In the genomic region with DNA sequence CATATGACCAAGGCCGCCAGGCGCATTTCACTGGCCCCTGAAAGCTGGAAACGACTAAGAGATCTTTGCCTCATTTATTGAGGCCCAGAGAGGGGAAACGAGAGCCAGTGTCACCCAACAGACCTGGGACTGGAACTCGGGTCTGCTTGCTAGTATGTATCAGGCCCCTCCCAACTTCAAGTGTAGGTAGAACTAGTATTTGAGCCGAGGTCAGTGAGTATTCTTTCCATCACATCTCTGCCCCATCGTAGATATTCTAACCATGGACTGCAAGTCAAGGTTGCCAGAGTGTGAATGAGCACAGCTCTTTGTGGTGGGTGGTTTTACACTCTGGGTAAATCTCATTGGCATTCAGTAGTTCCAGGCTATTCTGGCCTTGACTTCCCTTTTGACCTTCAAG, we compare ENCODE assay signal across 30 cellular contexts. TPM values are rescaled to one million over a fixed set of nuclear protein-coding genes. Genes with fewer than 3 reads are reported as not detected.
DNase-seq lines count a peak whose midpoint lies in the region; ATAC-seq and TF ChIP-seq lines count a peak whose summit lies in the region.
"Had no signal": no experiment of that assay in that cellular context is flagged by ENCODE, and none has a peak within 500 bp of the region (broad histone marks: within the 10 kb centered on the region; RNA-seq: fewer than 3 reads in every experiment).

No MANE protein-coding gene starts in this region.

- CTCF ChIA-PET in CD4-positive, alpha-beta memory T cell (lab: Charles Lee; ENCODE audit: partially characterized antibody), result no interaction called here

- peaks cover 4 to 14% (median 9%) of the 10 kb centered on the region in 4 donors for H3K4me1 Mint-ChIP-seq in CD4-positive, CD25-positive, alpha-beta regulatory T cell
- H3K4me1 Mint-ChIP-seq in CD4-positive, alpha-beta memory T cell, result peaks cover 5 to 14% (median 8%) of the 10 kb centered on the region in 4 donors
- H3K4me1 Mint-ChIP-seq in activated T-helper 2 cell treated with anti-CD3 and anti-CD28 coated beads, Interferon-gamma antibody, Interleukin-2, Interleukin-4, amounts not matched to agents 10 μg/mL and 5 μg/mL and 100 μg/mL, durations not matched to agents 14 hours and 24 hours and 36 hours (ENCODE audit: low read depth), result peaks cover 13% of the 10 kb centered on the region
- H3K4me1 Mint-ChIP-seq in natural killer cell treated with Interleukin-12 subunit alpha and Interleukin-12 subunit beta and Interleukin-15 and Interleukin-18, amount 100 ng/mL, for 72 hours (ENCODE audit: low read depth in 2 of 2), result peaks cover 13 to 18% of the 10 kb centered on the region in 2 donors
- H3K4me1 Mint-ChIP-seq in H9, result no peaks in the 10 kb centered on the region
- H3K4me1 Mint-ChIP-seq: endodermal cell, mesothelial cell of epicardium had no signal

- no peak overlapping the region for H3K4ac ChIP-seq in H9 (ENCODE audit: low read depth, low read length)

- H3K23me2 ChIP-seq in H9 (ENCODE audit: insufficient read length, low read depth, low read length, poor library complexity, severe bottlenecking), result no peaks in the 10 kb centered on the region

- peaks cover 4% of the 10 kb centered on the region for H3K4me1 ChIP-seq in CD4-positive, CD25-positive, alpha-beta regulatory T cell (ENCODE audit: control insufficient read depth, insufficient read depth, low read length, poor library complexity, severe bottlenecking)
- no peaks in the 10 kb centered on the region for H3K4me1 ChIP-seq in CD4-positive, alpha-beta memory T cell (ENCODE audit: insufficient read depth, low read length)
- no peaks in the 10 kb centered on the region for H3K4me1 ChIP-seq in H9 (ENCODE audit: insufficient read depth, low read length)
- H3K4me1 ChIP-seq: esophagus squamous epithelium, thyroid gland had no signal

- POLR2A ChIA-PET in CD4-positive, alpha-beta memory T cell (lab: Charles Lee; ENCODE audit: partially characterized antibody), result no interaction called here

- H2AFZ ChIP-seq in H9 (ENCODE audit: low read length), result no peak overlapping the region

- no peak overlapping the region for H3K23ac ChIP-seq in H9 (ENCODE audit: insufficient read length, low read depth, low read length)

- no peak overlapping the region for H2BK20ac ChIP-seq in H9 (ENCODE audit: low read depth, low read length, poor library complexity, severe bottlenecking)

- H3K79me1 ChIP-seq in H9 (ENCODE audit: insufficient read depth, low read depth, low read length, poor library complexity, severe bottlenecking), result no peaks in the 10 kb centered on the region

- no peak overlapping the region for H3K4me3 Mint-ChIP-seq in CD4-positive, CD25-positive, alpha-beta regulatory T cell
- no peak overlapping the region for H3K4me3 Mint-ChIP-seq in CD4-positive, alpha-beta memory T cell
- no peak overlapping the region for H3K4me3 Mint-ChIP-seq in activated T-helper 2 cell treated with anti-CD3 and anti-CD28 coated beads, Interferon-gamma antibody, Interleukin-2, Interleukin-4, amounts not matched to agents 10 μg/mL and 5 μg/mL and 100 μg/mL, durations not matched to agents 14 hours and 24 hours and 36 hours (ENCODE audit: low read depth)
- no peak overlapping the region for H3K4me3 Mint-ChIP-seq in natural killer cell treated with Interleukin-12 subunit alpha and Interleukin-12 subunit beta and Interleukin-15 and Interleukin-18, amount 100 ng/mL, for 72 hours
- H3K4me3 Mint-ChIP-seq in H9, result no peak overlapping the region
- H3K4me3 Mint-ChIP-seq: endodermal cell; mesothelial cell of epicardium; naive thymus-derived CD8-positive, alpha-beta T cell had no signal

- no peak overlapping the region for H3K9ac ChIP-seq in H9 (ENCODE audit: extremely low read depth, insufficient read length, low read length)

- H3K36me3 ChIP-seq in CD4-positive, CD25-positive, alpha-beta regulatory T cell (ENCODE audit: control insufficient read depth, insufficient read depth, low read length), result peaks cover 49% of the 10 kb centered on the region
- H3K36me3 ChIP-seq in CD4-positive, alpha-beta memory T cell (ENCODE audit: insufficient read depth, low read length), result peaks cover 26% of the 10 kb centered on the region

- no CpG with 5 or more reads among the region's 7 CpGs for WGBS in H9 (ENCODE audit: extremely low coverage, insufficient read length, low lambda C conversion rate)

- no peak overlapping the region for H3K18ac ChIP-seq in H9 (ENCODE audit: insufficient read length, low read depth, low read length)

- no peaks in the 10 kb centered on the region for H3K27me3 Mint-ChIP-seq in CD4-positive, CD25-positive, alpha-beta regulatory T cell
- H3K27me3 Mint-ChIP-seq in CD4-positive, alpha-beta memory T cell, result no peaks in the 10 kb centered on the region
- H3K27me3 Mint-ChIP-seq in activated T-helper 2 cell treated with anti-CD3 and anti-CD28 coated beads, Interferon-gamma antibody, Interleukin-2, Interleukin-4, amounts not matched to agents 10 μg/mL and 5 μg/mL and 100 μg/mL, durations not matched to agents 14 hours and 24 hours and 36 hours (ENCODE audit: low read depth), result no peaks in the 10 kb centered on the region
- H3K27me3 Mint-ChIP-seq in natural killer cell treated with Interleukin-12 subunit alpha and Interleukin-12 subunit beta and Interleukin-15 and Interleukin-18, amount 100 ng/mL, for 72 hours, result no peaks in the 10 kb centered on the region
- H3K27me3 Mint-ChIP-seq in H9 (ENCODE audit: low read depth), result no peaks in the 10 kb centered on the region
- H3K27me3 Mint-ChIP-seq: naive thymus-derived CD8-positive, alpha-beta T cell had no signal

- no peaks in the 10 kb centered on the region for H3K9me3 Mint-ChIP-seq in CD4-positive, CD25-positive, alpha-beta regulatory T cell
- H3K9me3 Mint-ChIP-seq in CD4-positive, alpha-beta memory T cell, result no peaks in the 10 kb centered on the region
- H3K9me3 Mint-ChIP-seq in activated T-helper 2 cell treated with anti-CD3 and anti-CD28 coated beads, Interferon-gamma antibody, Interleukin-2, Interleukin-4, amounts not matched to agents 10 μg/mL and 5 μg/mL and 100 μg/mL, durations not matched to agents 14 hours and 24 hours and 36 hours, result no peaks in the 10 kb centered on the region
- no peaks in the 10 kb centered on the region for H3K9me3 Mint-ChIP-seq in natural killer cell treated with Interleukin-12 subunit alpha and Interleukin-12 subunit beta and Interleukin-15 and Interleukin-18, amount 100 ng/mL, for 72 hours
- no peaks in the 10 kb centered on the region for H3K9me3 Mint-ChIP-seq in H9
- H3K9me3 Mint-ChIP-seq: endodermal cell; mesothelial cell of epicardium; naive thymus-derived CD8-positive, alpha-beta T cell had no signal

- H3K14ac ChIP-seq in H9 (ENCODE audit: insufficient read depth, low read length), result no peak overlapping the region

- no peak overlapping the region for H4K8ac ChIP-seq in H9 (replicated peaks; ENCODE audit: insufficient read length, low read depth, low read length)

- H4K91ac ChIP-seq in H9 (ENCODE audit: insufficient read length, low read depth, low read length), result no peak overlapping the region

- no peaks in the 10 kb centered on the region for H3K79me2 ChIP-seq in H9 (ENCODE audit: insufficient read depth, low read length)

- no peak overlapping the region for H2AK5ac ChIP-seq in H9 (ENCODE audit: insufficient read length, low read length)

- no peak overlapping the region for H3K27ac ChIP-seq in CD4-positive, CD25-positive, alpha-beta regulatory T cell (ENCODE audit: insufficient read depth, low read length, poor library complexity, severe bottlenecking)
- H3K27ac ChIP-seq in CD4-positive, alpha-beta memory T cell (ENCODE audit: low read depth, low read length), result no peak overlapping the region
- H3K27ac ChIP-seq in H9 (ENCODE audit: insufficient read length, low read depth, low read length), result no peak overlapping the region
- H3K27ac ChIP-seq: coronary artery, esophagus squamous epithelium, thyroid gland had no signal

- H3K4me2 ChIP-seq in H9 (ENCODE audit: insufficient read depth, insufficient read length, low read length), result no peak overlapping the region
- H3K4me2 ChIP-seq: smooth muscle cell had no signal

- no peak overlapping the region for H2BK5ac ChIP-seq in H9 (ENCODE audit: insufficient read length, low read length)

- no peaks in the 10 kb centered on the region for H3K9me3 ChIP-seq in CD4-positive, CD25-positive, alpha-beta regulatory T cell (ENCODE audit: control insufficient read depth in 2 of 2, low read length in 2 of 2)
- no peaks in the 10 kb centered on the region for H3K9me3 ChIP-seq in CD4-positive, alpha-beta memory T cell (ENCODE audit: control insufficient read depth in 1 of 2, low read length in 2 of 2)
- no peaks in the 10 kb centered on the region for H3K9me3 ChIP-seq in H9 (ENCODE audit: control insufficient read depth, low read depth, low read length)
- H3K9me3 ChIP-seq: esophagus squamous epithelium, thyroid gland had no signal

- intact Hi-C loops in CD4-positive, alpha-beta memory T cell (cut with micrococcal nuclease), result no loop called here
- intact Hi-C loops in activated T-helper 2 cell treated with anti-CD3 and anti-CD28 coated beads, Interferon-gamma antibody, Interleukin-2, Interleukin-4, amounts not matched to agents 10 μg/mL and 5 μg/mL and 100 μg/mL, durations not matched to agents 14 hours and 24 hours and 36 hours (cut with micrococcal nuclease), result loop anchor here (5.0 kb wide), 1 partner anchor 209 kb away; no protein-coding TSS in a partner anchor

- no peak for TF ChIP-seq CTCF in H9 (conservative IDR thresholded peaks at IDR 0.05)

- no peak for DNase-seq in CD4-positive, CD25-positive, alpha-beta regulatory T cell
- DNase-seq in CD4-positive, alpha-beta memory T cell, result no peak
- no peak for DNase-seq in activated T-helper 2 cell treated with anti-CD3 and anti-CD28 coated beads, Interferon-gamma antibody, Interleukin-2, Interleukin-4, amounts not matched to agents 10 μg/mL and 5 μg/mL and 100 μg/mL, durations not matched to agents 14 hours and 24 hours and 36 hours (ENCODE audit: low spot score)
- DNase-seq in natural killer cell treated with Interleukin-12 subunit alpha and Interleukin-12 subunit beta and Interleukin-15 and Interleukin-18, amount 100 ng/mL, for 72 hours (ENCODE audit: low spot score), result no peak
- DNase-seq in NCI-H2081 (lab: John Stamatoyannopoulos, UW) (no peak), H9 (no peak)
- DNase-seq: activated CD4-positive, CD25-positive, alpha-beta regulatory T cell; activated effector memory CD4-positive, alpha-beta T cell treated with Interleukin-2 at 50 U/mL for 16 hours; amygdala; endodermal cell; esophagus squamous epithelium; GDM1; hippocampal formation; left ventricle myocardium superior; naive thymus-derived CD8-positive, alpha-beta T cell; NCI-H1105 treated with DMSO at 0.1 percent for 48 hours; NCI-H2029 treated with DMSO at 0.1 percent for 48 hours; NCI-H226; NCI-H748 treated with DMSO at 0.1 percent for 48 hours; retina; RPMI8226; stimulated activated CD4-positive, alpha-beta T cell treated with anti-CD3 and anti-CD28 coated beads, Interleukin-2, amount 100 ng/mL, for 48 hours; stimulated activated naive CD4-positive, alpha-beta T cell treated with Interleukin-2 at 50 U/mL for 16 hours; thyroid gland had no signal

- H2BK15ac ChIP-seq in H9 (ENCODE audit: low read depth, low read length), result no peak overlapping the region

- H2BK12ac ChIP-seq in H9 (ENCODE audit: insufficient read length, low read depth, low read length), result no peak overlapping the region

- H2BK120ac ChIP-seq in H9 (ENCODE audit: low read depth, low read length, poor library complexity, severe bottlenecking), result no peak overlapping the region

- H3K56ac ChIP-seq in H9 (ENCODE audit: insufficient read length, low read depth, low read length), result no peak overlapping the region

- no peak overlapping the region for H3K4me3 ChIP-seq in CD4-positive, CD25-positive, alpha-beta regulatory T cell (ENCODE audit: low read depth, low read length)
- H3K4me3 ChIP-seq in CD4-positive, alpha-beta memory T cell (ENCODE audit: low read length in 2 of 2), result no peak overlapping the region
- H3K4me3 ChIP-seq: coronary artery, esophagus squamous epithelium, K562, smooth muscle cell, thyroid gland had no signal

- no peaks in the 10 kb centered on the region for H4K20me1 ChIP-seq in H9 (ENCODE audit: control insufficient read depth, insufficient read depth, insufficient read length)

- ATAC-seq in CD4-positive, CD25-positive, alpha-beta regulatory T cell (ENCODE audit: low read depth in 2 of 2), result no peak
- ATAC-seq in natural killer cell treated with Interleukin-12 subunit alpha and Interleukin-12 subunit beta and Interleukin-15 and Interleukin-18, amount 100 ng/mL, for 72 hours, result peak; percentile 54 to 64
- ATAC-seq in GM19328 (IDR thresholded peaks at IDR 0.05; ENCODE audit: unreplicated experiment), result no peak
- ATAC-seq: K562; left ventricle myocardium superior; naive thymus-derived CD8-positive, alpha-beta T cell; SK-N-SH treated with all-trans-retinoic acid at 6 μM for 48 hours had no signal

- peaks cover 30% of the 10 kb centered on the region for H3K36me3 Mint-ChIP-seq in CD4-positive, CD25-positive, alpha-beta regulatory T cell
- peaks cover 37 to 39% of the 10 kb centered on the region in 2 donors for H3K36me3 Mint-ChIP-seq in CD4-positive, alpha-beta memory T cell
- peaks cover 70% of the 10 kb centered on the region for H3K36me3 Mint-ChIP-seq in activated T-helper 2 cell treated with anti-CD3 and anti-CD28 coated beads, Interferon-gamma antibody, Interleukin-2, Interleukin-4, amounts not matched to agents 10 μg/mL and 5 μg/mL and 100 μg/mL, durations not matched to agents 14 hours and 24 hours and 36 hours (ENCODE audit: low read depth)
- H3K36me3 Mint-ChIP-seq in natural killer cell treated with Interleukin-12 subunit alpha and Interleukin-12 subunit beta and Interleukin-15 and Interleukin-18, amount 100 ng/mL, for 72 hours, result no peaks in the 10 kb centered on the region
- peaks cover 18 to 73% (median 52%) of the 10 kb centered on the region in 3 experiments; a peak in 6 of 7 replicates for H3K36me3 Mint-ChIP-seq in H9 (ENCODE audit: insufficient read depth in 1 of 3, low read depth in 3 of 3)

- peak overlapping the region in 2 of 3 donors; percentile 42 to 73 for H3K27ac Mint-ChIP-seq in CD4-positive, CD25-positive, alpha-beta regulatory T cell
- peak overlapping the region in 6 of 7 donors; percentile 7 to 86 (median 32) for H3K27ac Mint-ChIP-seq in CD4-positive, alpha-beta memory T cell
- peak overlapping the region; percentile 62 for H3K27ac Mint-ChIP-seq in activated T-helper 2 cell treated with anti-CD3 and anti-CD28 coated beads, Interferon-gamma antibody, Interleukin-2, Interleukin-4, amounts not matched to agents 10 μg/mL and 5 μg/mL and 100 μg/mL, durations not matched to agents 14 hours and 24 hours and 36 hours
- peak overlapping the region; percentile 14 to 61 for H3K27ac Mint-ChIP-seq in natural killer cell treated with Interleukin-12 subunit alpha and Interleukin-12 subunit beta and Interleukin-15 and Interleukin-18, amount 100 ng/mL, for 72 hours
- peak overlapping the region in 1 of 3 experiments; percentile 64; a peak in 2 of 7 replicates for H3K27ac Mint-ChIP-seq in H9
- H3K27ac Mint-ChIP-seq: endodermal cell, mesothelial cell of epicardium had no signal

- no peak overlapping the region for H3T11ph ChIP-seq in H9 (ENCODE audit: low read length)

- no peak overlapping the region for H4K5ac ChIP-seq in H9 (ENCODE audit: insufficient read length, low read depth, low read length)

- no peaks in the 10 kb centered on the region for H3K27me3 ChIP-seq in CD4-positive, CD25-positive, alpha-beta regulatory T cell (ENCODE audit: control insufficient read depth, insufficient read depth, low read length)
- H3K27me3 ChIP-seq in CD4-positive, alpha-beta memory T cell (ENCODE audit: insufficient read depth, low read length), result no peaks in the 10 kb centered on the region
- no peaks in the 10 kb centered on the region for H3K27me3 ChIP-seq in H9 (ENCODE audit: insufficient read depth, low read length)
- H3K27me3 ChIP-seq: esophagus squamous epithelium, thyroid gland had no signal

RNA-seq across cellular contexts. Expression of a gene that starts 42.2 kb away (rescaled TPM):
- total RNA-seq in CD4-positive, CD25-positive, alpha-beta regulatory T cell, result 29.9 TPM
- polyA plus RNA-seq in CD4-positive, CD25-positive, alpha-beta regulatory T cell, result 1 to 10 TPM; 2.8 to 4.5 (median 3.1) TPM
- 10 to 100 TPM; 23.8 to 24.4 TPM for total RNA-seq in CD4-positive, alpha-beta memory T cell
- polyA plus RNA-seq in CD4-positive, alpha-beta memory T cell, result 1 to 10 TPM; 2.2 to 3.3 TPM
- 22.3 and 23.7 TPM in 2 replicates for total RNA-seq in activated T-helper 2 cell treated with anti-CD3 and anti-CD28 coated beads, Interferon-gamma antibody, Interleukin-2, Interleukin-4, amounts not matched to agents 10 μg/mL and 5 μg/mL and 100 μg/mL, durations not matched to agents 14 hours and 24 hours and 36 hours
- total RNA-seq in natural killer cell treated with Interleukin-12 subunit alpha and Interleukin-12 subunit beta and Interleukin-15 and Interleukin-18, amount 100 ng/mL, for 72 hours, result 10 to 100 TPM; 32.6 to 32.8 TPM
- 38.0 and 38.6 TPM in 2 replicates for total RNA-seq in H9 (2021)

RNA-seq across cellular contexts. Expression of a gene that starts 52.9 kb away (rescaled TPM):
- 253 TPM for total RNA-seq in CD4-positive, CD25-positive, alpha-beta regulatory T cell
- polyA plus RNA-seq in CD4-positive, CD25-positive, alpha-beta regulatory T cell, result 100 to 1,000 TPM; 147 to 218 (median 188) TPM
- 100 to 1,000 TPM; 197 to 202 TPM for total RNA-seq in CD4-positive, alpha-beta memory T cell
- polyA plus RNA-seq in CD4-positive, alpha-beta memory T cell, result 100 to 1,000 TPM; 143 to 165 TPM
- 358 and 359 TPM in 2 replicates for total RNA-seq in activated T-helper 2 cell treated with anti-CD3 and anti-CD28 coated beads, Interferon-gamma antibody, Interleukin-2, Interleukin-4, amounts not matched to agents 10 μg/mL and 5 μg/mL and 100 μg/mL, durations not matched to agents 14 hours and 24 hours and 36 hours
- total RNA-seq in natural killer cell treated with Interleukin-12 subunit alpha and Interleukin-12 subunit beta and Interleukin-15 and Interleukin-18, amount 100 ng/mL, for 72 hours, result 100 to 1,000 TPM; 124 to 141 TPM
- 35.9 and 36.5 TPM in 2 replicates for total RNA-seq in H9 (2021)

Comparison
In these comparisons a context has a peak if more than half of its experiments do, and no peak if none do; other contexts are left out.
1. ATAC-seq: peak in natural killer cell treated with Interleukin-12 subunit alpha and Interleukin-12 subunit beta and Interleukin-15 and Interleukin-18, amount 100 ng/mL, for 72 hours (2 of 2); none in CD4-positive, CD25-positive, alpha-beta regulatory T cell (0 of 2) and GM19328 (single experiment).